ENCODE assay signal across 12 cellular contexts in the genomic region with DNA sequence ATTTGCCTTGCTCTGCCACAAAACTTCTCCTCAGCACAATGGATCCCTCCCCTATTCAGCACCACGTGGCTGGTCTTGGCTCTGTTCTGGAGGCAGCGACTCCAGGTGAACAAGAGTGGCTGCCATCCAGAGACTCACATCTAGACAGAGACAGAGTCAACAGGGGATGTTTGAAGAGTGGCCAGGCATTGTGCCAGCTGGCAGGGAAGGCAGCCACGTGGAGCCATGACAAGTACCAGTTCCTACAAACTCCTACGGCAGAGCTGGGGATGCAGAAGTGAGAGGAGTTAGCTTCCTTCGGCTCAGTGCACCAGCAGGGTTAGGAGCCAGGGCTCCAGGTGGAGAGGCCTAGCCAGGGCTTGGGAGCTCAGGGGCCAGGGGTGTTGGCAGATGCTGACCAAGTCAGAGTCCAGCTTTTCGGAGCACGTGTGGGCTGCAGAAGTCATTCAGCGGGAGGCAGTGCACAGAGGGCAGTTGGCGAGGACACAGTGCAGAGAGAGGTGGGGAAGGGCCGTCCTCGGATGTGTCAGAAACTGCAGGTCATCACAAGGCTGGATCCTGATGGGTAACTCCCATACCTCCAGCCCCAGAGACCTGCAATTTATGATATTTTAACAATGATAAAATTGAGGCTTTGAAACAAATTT.
A peak's percentile ranks its signal among the peaks of the same experiment; 100 is the strongest.
DNase-seq lines count a peak whose midpoint lies in the region; ATAC-seq, FAIRE-seq and TF ChIP-seq lines count a peak whose summit lies in the region.
"Had no signal": no experiment of that assay in that cellular context is flagged by ENCODE, and none has a peak within 500 bp of the region (broad histone marks: within the 10 kb centered on the region; RNA-seq: fewer than 3 reads in every experiment).

No MANE protein-coding gene starts in this region.

- intact Hi-C loops in posterior vena cava (cut with DNase I): loop anchor here in 1 of 2 donors (1.0 kb wide), 1 partner anchor 40 kb away; no protein-coding TSS in a partner anchor
- intact Hi-C loops in activated naive CD4-positive, alpha-beta T cell treated with anti-CD3 and anti-CD28 coated beads for 36 hours (cut with micrococcal nuclease): no loop called here

- no peak for FAIRE-seq in HTR-8/SVneo (lab: Jason Lieb, UNC)

- no peak for ATAC-seq in HG03175 (IDR thresholded peaks at IDR 0.05; ENCODE audit: unreplicated experiment)
- ATAC-seq: gastrocnemius medialis had no signal

- no peak overlapping the region for H3K4me3 Mint-ChIP-seq in activated naive CD4-positive, alpha-beta T cell treated with anti-CD3 and anti-CD28 coated beads for 36 hours
- no peak overlapping the region for H3K4me3 Mint-ChIP-seq in activated CD4-positive, alpha-beta memory T cell treated with anti-CD3 and anti-CD28 coated beads, Interleukin-2, amount 10 ng/mL, durations not matched to agents 7 days and 5 days
- H3K4me3 Mint-ChIP-seq: natural killer cell treated with Interleukin-12 subunit alpha and Interleukin-12 subunit beta and Interleukin-15 and Interleukin-18, amount 100 ng/mL, for 72 hours had no signal

- H3K27ac Mint-ChIP-seq in activated naive CD4-positive, alpha-beta T cell treated with anti-CD3 and anti-CD28 coated beads for 36 hours: no peak overlapping the region
- H3K27ac Mint-ChIP-seq in activated CD4-positive, alpha-beta memory T cell treated with anti-CD3 and anti-CD28 coated beads, Interleukin-2, amount 10 ng/mL, durations not matched to agents 7 days and 5 days: no peak overlapping the region
- H3K27ac Mint-ChIP-seq: natural killer cell treated with Interleukin-12 subunit alpha and Interleukin-12 subunit beta and Interleukin-15 and Interleukin-18, amount 100 ng/mL, for 72 hours had no signal

- CTCF ChIA-PET in activated naive CD4-positive, alpha-beta T cell treated with anti-CD3 and anti-CD28 coated beads for 36 hours (lab: Charles Lee): no interaction called here
- CTCF ChIA-PET in activated CD4-positive, alpha-beta memory T cell treated with anti-CD3 and anti-CD28 coated beads, Interleukin-2, amount 10 ng/mL, durations not matched to agents 7 days and 5 days (lab: Charles Lee): no interaction called here

- peaks cover 24% of the 10 kb centered on the region for H3K27me3 Mint-ChIP-seq in activated naive CD4-positive, alpha-beta T cell treated with anti-CD3 and anti-CD28 coated beads for 36 hours (ENCODE audit: low read depth)
- H3K27me3 Mint-ChIP-seq in activated CD4-positive, alpha-beta memory T cell treated with anti-CD3 and anti-CD28 coated beads, Interleukin-2, amount 10 ng/mL, durations not matched to agents 7 days and 5 days: peaks cover 9% of the 10 kb centered on the region

- no peak for TF ChIP-seq CTCF in epithelial cell of proximal tubule (conservative IDR thresholded peaks at IDR 0.05; ENCODE audit: low read depth, low read length)

- H3K4me3 ChIP-seq in epithelial cell of proximal tubule (ENCODE audit: low read depth, low read length): no peak overlapping the region
- H3K4me3 ChIP-seq: gastrocnemius medialis had no signal

- H3K4me1 Mint-ChIP-seq in activated naive CD4-positive, alpha-beta T cell treated with anti-CD3 and anti-CD28 coated beads for 36 hours (ENCODE audit: low read depth): peaks cover 11% of the 10 kb centered on the region
- H3K4me1 Mint-ChIP-seq in activated CD4-positive, alpha-beta memory T cell treated with anti-CD3 and anti-CD28 coated beads, Interleukin-2, amount 10 ng/mL, durations not matched to agents 7 days and 5 days: peaks cover 3% of the 10 kb centered on the region

- H3K36me3 Mint-ChIP-seq in activated naive CD4-positive, alpha-beta T cell treated with anti-CD3 and anti-CD28 coated beads for 36 hours (ENCODE audit: low read depth): no peaks in the 10 kb centered on the region
- H3K36me3 Mint-ChIP-seq in activated CD4-positive, alpha-beta memory T cell treated with anti-CD3 and anti-CD28 coated beads, Interleukin-2, amount 10 ng/mL, durations not matched to agents 7 days and 5 days (ENCODE audit: low read depth): no peaks in the 10 kb centered on the region
- H3K36me3 Mint-ChIP-seq: natural killer cell treated with Interleukin-12 subunit alpha and Interleukin-12 subunit beta and Interleukin-15 and Interleukin-18, amount 100 ng/mL, for 72 hours had no signal

- peak; percentile 41 for DNase-seq in DMS79 treated with DMSO at 0.1 percent for 48 hours (lab: John Stamatoyannopoulos, UW)
- peak; percentile 4 for DNase-seq in NCI-H69 (lab: John Stamatoyannopoulos, UW)
- peak; percentile 42 for DNase-seq in epithelial cell of proximal tubule (ENCODE audit: low read depth)
- peak; percentile 75 for DNase-seq in posterior vena cava (ENCODE audit: low spot score)
- DNase-seq in HTR-8/SVneo (ENCODE audit: insufficient read length, low spot score): no peak
- no peak for DNase-seq in activated naive CD4-positive, alpha-beta T cell treated with anti-CD3 and anti-CD28 coated beads for 36 hours
- no peak for DNase-seq in activated CD4-positive, alpha-beta memory T cell treated with anti-CD3 and anti-CD28 coated beads, Interleukin-2, amount 10 ng/mL, durations not matched to agents 7 days and 5 days
- DNase-seq: activated CD4-positive, alpha-beta T cell treated with anti-CD3 and anti-CD28 coated beads, Interleukin-2, amount 50 U/mL, for 48 hours; gastrocnemius medialis; KBM-7 had no signal

- POLR2A ChIA-PET in activated CD4-positive, alpha-beta memory T cell treated with anti-CD3 and anti-CD28 coated beads, Interleukin-2, amount 10 ng/mL, durations not matched to agents 7 days and 5 days (lab: Charles Lee): no interaction called here

- H3K9me3 Mint-ChIP-seq in activated naive CD4-positive, alpha-beta T cell treated with anti-CD3 and anti-CD28 coated beads for 36 hours: no peaks in the 10 kb centered on the region
- H3K9me3 Mint-ChIP-seq in activated CD4-positive, alpha-beta memory T cell treated with anti-CD3 and anti-CD28 coated beads, Interleukin-2, amount 10 ng/mL, durations not matched to agents 7 days and 5 days: no peaks in the 10 kb centered on the region

Comparison
In these comparisons a context has a peak if more than half of its experiments do, and no peak if none do; other contexts are left out.
1. DNase-seq: peak in DMS79 treated with DMSO at 0.1 percent for 48 hours (single experiment), NCI-H69 (single experiment), epithelial cell of proximal tubule (single experiment) and posterior vena cava (single experiment); none in HTR-8/SVneo (single experiment), activated naive CD4-positive, alpha-beta T cell treated with anti-CD3 and anti-CD28 coated beads for 36 hours (single experiment) and activated CD4-positive, alpha-beta memory T cell treated with anti-CD3 and anti-CD28 coated beads, Interleukin-2, amount 10 ng/mL, durations not matched to agents 7 days and 5 days (single experiment).